12 cellular contexts compared by ENCODE assay signal in genomic region chr7:129845972-129846327, GRCh38.
A peak's percentile ranks its signal among the peaks of the same experiment; 100 is the strongest.
DNase-seq lines count a peak whose midpoint lies in the region; ATAC-seq and TF ChIP-seq lines count a peak whose summit lies in the region.
"Had no signal": no experiment of that assay in that cellular context is flagged by ENCODE, and none has a peak within 500 bp of the region (broad histone marks: within the 10 kb centered on the region; RNA-seq: fewer than 3 reads in every experiment).

No MANE protein-coding gene starts in this region.

- peak overlapping the region; percentile 87 for H3K27ac ChIP-seq in ACC112 (ENCODE audit: low read depth, low read length)
- H3K27ac ChIP-seq in GM23338 (ENCODE audit: low read depth), result peak overlapping the region; percentile 89; the same call in 1 of the 2 replicates
- H3K27ac ChIP-seq in Peyer's patch, result no peak overlapping the region
- H3K27ac ChIP-seq: parathyroid adenoma had no signal

- no peak overlapping the region for H3K4me3 Mint-ChIP-seq in GM23338
- H3K4me3 Mint-ChIP-seq in activated T-helper 17 cell treated with anti-CD3 and anti-CD28 coated beads, Interleukin-2, amount 50 U/mL, for 72 hours, result peak overlapping the region; percentile 50
- H3K4me3 Mint-ChIP-seq: activated CD8-positive, alpha-beta memory T cell treated with anti-CD3 and anti-CD28 coated beads, Interleukin-2, amount 10 ng/mL, durations not matched to agents 7 days and 5 days had no signal

- peaks cover 18% of the 10 kb centered on the region for H3K79me2 ChIP-seq in ACC112 (ENCODE audit: control insufficient read depth, insufficient read depth, low read length, unreplicated experiment)
- peaks cover 32% of the 10 kb centered on the region for H3K79me2 ChIP-seq in GM23338 (replicated peaks; ENCODE audit: insufficient read depth)

- H2AFZ ChIP-seq in ACC112 (ENCODE audit: low read length, unreplicated experiment) (no peak overlapping the region), GM23338 (no peak overlapping the region)
- H2AFZ ChIP-seq: parathyroid adenoma had no signal

- ATAC-seq in GM23338 (no peak), HG03442 (IDR thresholded peaks at IDR 0.05; ENCODE audit: unreplicated experiment) (no peak), left colon (no peak)
- ATAC-seq in activated T-helper 17 cell treated with anti-CD3 and anti-CD28 coated beads, Interleukin-2, amount 50 U/mL, for 72 hours (replicated peaks), result peak; percentile 71
- ATAC-seq: activated CD8-positive, alpha-beta memory T cell treated with anti-CD3 and anti-CD28 coated beads, Interleukin-2, amount 10 ng/mL, durations not matched to agents 7 days and 5 days; T-cell had no signal

- peak overlapping the region; percentile 90; the same call in 1 of the 2 replicates for H3K27ac Mint-ChIP-seq in GM23338
- peak overlapping the region; percentile 46 for H3K27ac Mint-ChIP-seq in activated T-helper 17 cell treated with anti-CD3 and anti-CD28 coated beads, Interleukin-2, amount 50 U/mL, for 72 hours
- H3K27ac Mint-ChIP-seq: activated CD8-positive, alpha-beta memory T cell treated with anti-CD3 and anti-CD28 coated beads, Interleukin-2, amount 10 ng/mL, durations not matched to agents 7 days and 5 days had no signal

- peaks cover 5% of the 10 kb centered on the region; the same call in 2 of the 3 replicates for H3K36me3 Mint-ChIP-seq in GM23338 (ENCODE audit: low read depth)
- no peaks in the 10 kb centered on the region for H3K36me3 Mint-ChIP-seq in activated T-helper 17 cell treated with anti-CD3 and anti-CD28 coated beads, Interleukin-2, amount 50 U/mL, for 72 hours (ENCODE audit: low read depth)

- DNase-seq in GM23338 (ENCODE audit: low spot score) (no peak), iris pigment epithelial cell (ENCODE audit: low read depth) (peak; percentile 86), Peyer's patch (no peak), left colon (no peak)
- DNase-seq in activated effector memory CD4-positive, alpha-beta T cell treated with anti-CD3 and anti-CD28 coated beads, Interleukin-2, amount 50 U/mL, for 16 hours, result no peak
- DNase-seq: activated CD8-positive, alpha-beta memory T cell treated with anti-CD3 and anti-CD28 coated beads, Interleukin-2, amount 10 ng/mL, durations not matched to agents 7 days and 5 days; NCI-H446 treated with DMSO at 0.1 percent for 48 hours; T-cell had no signal

- no peaks in the 10 kb centered on the region for H3K9me2 ChIP-seq in GM23338 (ENCODE audit: insufficient read depth)

- H3K4me1 ChIP-seq in ACC112 (ENCODE audit: control insufficient read depth, insufficient read depth, low read length, unreplicated experiment) (peaks cover 32% of the 10 kb centered on the region), GM23338 (ENCODE audit: insufficient read depth) (peaks cover 42% of the 10 kb centered on the region), Peyer's patch (peaks cover 0 to 9% (median 0%) of the 10 kb centered on the region in 4 donors)

- no peak overlapping the region for H3K4me3 ChIP-seq in ACC112 (ENCODE audit: low read depth, low read length)
- H3K4me3 ChIP-seq in GM23338, result no peak overlapping the region
- H3K4me3 ChIP-seq in Peyer's patch, result no peak overlapping the region

- intact Hi-C loops in left colon (cut with DNase I, micrococcal nuclease), result no loop called here

- H4K20me1 ChIP-seq in GM23338 (replicated peaks; ENCODE audit: insufficient read depth), result no peaks in the 10 kb centered on the region

- no peak for TF ChIP-seq CTCF in GM23338 (conservative IDR thresholded peaks at IDR 0.05; ENCODE audit: low read depth in 2 of 2)
- no peak for TF ChIP-seq CTCF in Peyer's patch (IDR thresholded peaks at IDR 0.05)

- H3K4me2 ChIP-seq in GM23338, result no peak overlapping the region

- peaks cover 4% of the 10 kb centered on the region; the same call in 1 of the 2 replicates for H3F3A ChIP-seq in GM23338 (replicated peaks; ENCODE audit: low read depth)

- H3K36me3 ChIP-seq in ACC112 (ENCODE audit: insufficient read depth, low read length) (no peaks in the 10 kb centered on the region), GM23338 (ENCODE audit: insufficient read depth) (no peaks in the 10 kb centered on the region), Peyer's patch (peaks cover 0 to 6% (median 0%) of the 10 kb centered on the region in 3 donors)

- no peaks in the 10 kb centered on the region for H3K27me3 ChIP-seq in ACC112 (ENCODE audit: insufficient read depth, low read length)
- H3K27me3 ChIP-seq in GM23338 (ENCODE audit: insufficient read depth), result no peaks in the 10 kb centered on the region
- no peaks in the 10 kb centered on the region for H3K27me3 ChIP-seq in Peyer's patch

- H3K27me3 Mint-ChIP-seq in GM23338 (ENCODE audit: insufficient read depth, low read depth, poor library complexity), result peaks cover 4% of the 10 kb centered on the region
- no peaks in the 10 kb centered on the region for H3K27me3 Mint-ChIP-seq in activated T-helper 17 cell treated with anti-CD3 and anti-CD28 coated beads, Interleukin-2, amount 50 U/mL, for 72 hours
- H3K27me3 Mint-ChIP-seq: activated CD8-positive, alpha-beta memory T cell treated with anti-CD3 and anti-CD28 coated beads, Interleukin-2, amount 10 ng/mL, durations not matched to agents 7 days and 5 days; T-cell had no signal

- no peaks in the 10 kb centered on the region for H3K9me3 ChIP-seq in Peyer's patch

- TF ChIP-seq POLR2A in Peyer's patch (IDR thresholded peaks at IDR 0.05), result no peak

- no peaks in the 10 kb centered on the region; the same call in 2 of the 3 replicates for H3K9me3 Mint-ChIP-seq in GM23338
- no peaks in the 10 kb centered on the region for H3K9me3 Mint-ChIP-seq in activated T-helper 17 cell treated with anti-CD3 and anti-CD28 coated beads, Interleukin-2, amount 50 U/mL, for 72 hours
- H3K9me3 Mint-ChIP-seq: T-cell had no signal

- peaks cover 69% of the 10 kb centered on the region for H3K4me1 Mint-ChIP-seq in GM23338
- peaks cover 27% of the 10 kb centered on the region for H3K4me1 Mint-ChIP-seq in activated T-helper 17 cell treated with anti-CD3 and anti-CD28 coated beads, Interleukin-2, amount 50 U/mL, for 72 hours

TF ChIP-seq in GM23338, 12 proteins besides CTCF, POLR2A, EP300 and RAD21:
- TF ChIP-seq POLR2AphosphoS5 (IDR thresholded peaks at IDR 0.05; ENCODE audit: low read depth) (no peak), ZNF114 (CRISPR knock-in tag; IDR thresholded peaks at IDR 0.05) (no peak)

Comparison
In these comparisons a context has a peak if more than half of its experiments do, and no peak if none do; other contexts are left out.
1. H3K27ac ChIP-seq: peak in ACC112 (single experiment) and GM23338 (single experiment); none in Peyer's patch (0 of 4).